In genomic region chr15:34437687-34438086, GRCh38 we compare ENCODE assay signal across 8 cellular contexts. TPM values are rescaled to one million over a fixed set of nuclear protein-coding genes. Genes with fewer than 3 reads are reported as not detected.
DNase-seq lines count a peak whose midpoint lies in the region; ATAC-seq and TF ChIP-seq lines count a peak whose summit lies in the region.

Gene GOLGA8A (minus strand): TSS chr15:34437808. CDS start chr15:34389691, 48,117 bp downstream.

- no peaks in the 10 kb centered on the region for H4K20me1 ChIP-seq in OCI-LY1 (ENCODE audit: insufficient read depth, low read length)

- no peaks in the 10 kb centered on the region for H3F3A ChIP-seq in OCI-LY1 (ENCODE audit: insufficient read depth, low read length)

- TF ChIP-seq CTCF in OCI-LY1 (IDR thresholded peaks at IDR 0.05; ENCODE audit: low read length) (no peak), fibroblast of pulmonary artery (IDR thresholded peaks at IDR 0.05; ENCODE audit: low read length, missing control alignments) (no peak), nephron progenitor cell (IDR thresholded peaks at IDR 0.05) (no peak)

- no peaks in the 10 kb centered on the region for H3K9me3 Mint-ChIP-seq in activated T-helper 1 cell treated with anti-CD3 and anti-CD28 coated beads, Interleukin-12 subunit alpha, Interleukin-12 subunit beta, Interleukin-2, Interleukin-4 antibody, amounts not matched to agents 30 ng/mL and 10 ng/mL and 1 ng/mL, durations not matched to agents 14 hours and 24 hours and 36 hours
- peaks cover 12% of the 10 kb centered on the region for H3K9me3 Mint-ChIP-seq in nephron progenitor cell
- H3K9me3 Mint-ChIP-seq in stimulated activated naive CD8-positive, alpha-beta T cell treated with anti-CD3 and anti-CD28 coated beads, Interleukin-15, Interleukin-2, amounts not matched to agents 100 ng/mL and 50 ng/mL, for 24 hours: no peaks in the 10 kb centered on the region

- H2AFZ ChIP-seq in OCI-LY1 (ENCODE audit: low read length): no peak within 1 kb of the TSS

- H3K4me1 ChIP-seq in OCI-LY1 (ENCODE audit: insufficient read depth, low read length, severe bottlenecking): no peaks in the 10 kb centered on the region

- peak within 1 kb of the TSS; percentile 98 for H3K27ac Mint-ChIP-seq in activated T-helper 1 cell treated with anti-CD3 and anti-CD28 coated beads, Interleukin-12 subunit alpha, Interleukin-12 subunit beta, Interleukin-2, Interleukin-4 antibody, amounts not matched to agents 30 ng/mL and 10 ng/mL and 1 ng/mL, durations not matched to agents 14 hours and 24 hours and 36 hours
- H3K27ac Mint-ChIP-seq in nephron progenitor cell: peak within 1 kb of the TSS; percentile 74
- peak within 1 kb of the TSS; percentile 96 for H3K27ac Mint-ChIP-seq in stimulated activated naive CD8-positive, alpha-beta T cell treated with anti-CD3 and anti-CD28 coated beads, Interleukin-15, Interleukin-2, amounts not matched to agents 100 ng/mL and 50 ng/mL, for 24 hours

- ATAC-seq in GM19025 (IDR thresholded peaks at IDR 0.05; ENCODE audit: low read depth, unreplicated experiment) (peak; percentile 54), HG03469 (IDR thresholded peaks at IDR 0.05; ENCODE audit: unreplicated experiment) (peak; percentile 72)

- H3K4me3 ChIP-seq in OCI-LY1 (ENCODE audit: low read depth, low read length, poor library complexity, severe bottlenecking): peak within 1 kb of the TSS; percentile 51
- H3K4me3 ChIP-seq in fibroblast of pulmonary artery (replicated peaks; ENCODE audit: low read depth, low read length): peak within 1 kb of the TSS; percentile 66

- H3K36me3 ChIP-seq in OCI-LY1 (ENCODE audit: insufficient read depth, low read length): no peaks in the 10 kb centered on the region

- no peaks in the 10 kb centered on the region for H3K27me3 ChIP-seq in OCI-LY1 (ENCODE audit: insufficient read depth, low read length)

- DNase-seq in ACHN: peak; percentile 70
- DNase-seq in activated T-helper 1 cell treated with anti-CD3 and anti-CD28 coated beads, Interleukin-12 subunit alpha, Interleukin-12 subunit beta, Interleukin-2, Interleukin-4 antibody, amounts not matched to agents 30 ng/mL and 10 ng/mL and 1 ng/mL, durations not matched to agents 14 hours and 24 hours and 36 hours (ENCODE audit: low spot score): peak; percentile 80
- peak; percentile 79 for DNase-seq in fibroblast of pulmonary artery (ENCODE audit: low read depth)
- DNase-seq in nephron progenitor cell: peak; percentile 69

- H3K4me2 ChIP-seq in OCI-LY1 (ENCODE audit: low read length): peak within 1 kb of the TSS; percentile 49; the same call in 1 of the 2 replicates

- in situ Hi-C loops in ACHN (cut with HindIII; ENCODE audit: low pct_ligation_motif_present, low pct_unique_long_range_greater_than_20kb, low sequenced_read_pairs): no loop called here

- H3K27ac ChIP-seq in OCI-LY1 (ENCODE audit: low read depth, low read length, poor library complexity, severe bottlenecking): no peak within 1 kb of the TSS

- peaks cover 14% of the 10 kb centered on the region for H3K27me3 Mint-ChIP-seq in activated T-helper 1 cell treated with anti-CD3 and anti-CD28 coated beads, Interleukin-12 subunit alpha, Interleukin-12 subunit beta, Interleukin-2, Interleukin-4 antibody, amounts not matched to agents 30 ng/mL and 10 ng/mL and 1 ng/mL, durations not matched to agents 14 hours and 24 hours and 36 hours (ENCODE audit: insufficient read depth)
- H3K27me3 Mint-ChIP-seq in nephron progenitor cell (ENCODE audit: low read depth, poor library complexity): peaks cover 10% of the 10 kb centered on the region
- peaks cover 12% of the 10 kb centered on the region for H3K27me3 Mint-ChIP-seq in stimulated activated naive CD8-positive, alpha-beta T cell treated with anti-CD3 and anti-CD28 coated beads, Interleukin-15, Interleukin-2, amounts not matched to agents 100 ng/mL and 50 ng/mL, for 24 hours

- no peaks in the 10 kb centered on the region for H3K79me2 ChIP-seq in OCI-LY1 (ENCODE audit: insufficient read depth, low read length)

- H3K9me2 ChIP-seq in OCI-LY1 (ENCODE audit: low read depth, low read length): no peaks in the 10 kb centered on the region

- H3K36me3 Mint-ChIP-seq in activated T-helper 1 cell treated with anti-CD3 and anti-CD28 coated beads, Interleukin-12 subunit alpha, Interleukin-12 subunit beta, Interleukin-2, Interleukin-4 antibody, amounts not matched to agents 30 ng/mL and 10 ng/mL and 1 ng/mL, durations not matched to agents 14 hours and 24 hours and 36 hours (ENCODE audit: low read depth): peaks cover 29% of the 10 kb centered on the region
- H3K36me3 Mint-ChIP-seq in nephron progenitor cell (ENCODE audit: low read depth): peaks cover 26% of the 10 kb centered on the region
- peaks cover 35% of the 10 kb centered on the region for H3K36me3 Mint-ChIP-seq in stimulated activated naive CD8-positive, alpha-beta T cell treated with anti-CD3 and anti-CD28 coated beads, Interleukin-15, Interleukin-2, amounts not matched to agents 100 ng/mL and 50 ng/mL, for 24 hours (ENCODE audit: low read depth)

- H3K9me3 ChIP-seq in OCI-LY1 (ENCODE audit: low read length): no peaks in the 10 kb centered on the region

- H3K9ac ChIP-seq in OCI-LY1 (ENCODE audit: low read length): peak within 1 kb of the TSS; percentile 8; the same call in 1 of the 2 replicates

- peak within 1 kb of the TSS; percentile 91 for H3K4me3 Mint-ChIP-seq in activated T-helper 1 cell treated with anti-CD3 and anti-CD28 coated beads, Interleukin-12 subunit alpha, Interleukin-12 subunit beta, Interleukin-2, Interleukin-4 antibody, amounts not matched to agents 30 ng/mL and 10 ng/mL and 1 ng/mL, durations not matched to agents 14 hours and 24 hours and 36 hours
- H3K4me3 Mint-ChIP-seq in nephron progenitor cell: peak within 1 kb of the TSS; percentile 92
- peak within 1 kb of the TSS; percentile 90 for H3K4me3 Mint-ChIP-seq in stimulated activated naive CD8-positive, alpha-beta T cell treated with anti-CD3 and anti-CD28 coated beads, Interleukin-15, Interleukin-2, amounts not matched to agents 100 ng/mL and 50 ng/mL, for 24 hours

- H3K4me1 Mint-ChIP-seq in activated T-helper 1 cell treated with anti-CD3 and anti-CD28 coated beads, Interleukin-12 subunit alpha, Interleukin-12 subunit beta, Interleukin-2, Interleukin-4 antibody, amounts not matched to agents 30 ng/mL and 10 ng/mL and 1 ng/mL, durations not matched to agents 14 hours and 24 hours and 36 hours (ENCODE audit: low read depth): peaks cover 29% of the 10 kb centered on the region
- peaks cover 15% of the 10 kb centered on the region for H3K4me1 Mint-ChIP-seq in nephron progenitor cell
- peaks cover 24% of the 10 kb centered on the region for H3K4me1 Mint-ChIP-seq in stimulated activated naive CD8-positive, alpha-beta T cell treated with anti-CD3 and anti-CD28 coated beads, Interleukin-15, Interleukin-2, amounts not matched to agents 100 ng/mL and 50 ng/mL, for 24 hours (ENCODE audit: low read depth)

- intact Hi-C loops in activated T-helper 1 cell treated with anti-CD3 and anti-CD28 coated beads, Interleukin-12 subunit alpha, Interleukin-12 subunit beta, Interleukin-2, Interleukin-4 antibody, amounts not matched to agents 30 ng/mL and 10 ng/mL and 1 ng/mL, durations not matched to agents 14 hours and 24 hours and 36 hours (cut with micrococcal nuclease): loop anchor here (1.0 to 10.0 kb wide), 8 partner anchors 55 to 1243 kb away; partner anchors contain the start of genes AVEN, EMC7, FMN1 and KATNBL1

RNA-seq across cellular contexts. Expression of gene GOLGA8A, which starts in this region (rescaled TPM):
- total RNA-seq in activated T-helper 1 cell treated with anti-CD3 and anti-CD28 coated beads, Interleukin-12 subunit alpha, Interleukin-12 subunit beta, Interleukin-2, Interleukin-4 antibody, amounts not matched to agents 30 ng/mL and 10 ng/mL and 1 ng/mL, durations not matched to agents 14 hours and 24 hours and 36 hours: 264 and 275 TPM in 2 replicates
